In the genomic region with DNA sequence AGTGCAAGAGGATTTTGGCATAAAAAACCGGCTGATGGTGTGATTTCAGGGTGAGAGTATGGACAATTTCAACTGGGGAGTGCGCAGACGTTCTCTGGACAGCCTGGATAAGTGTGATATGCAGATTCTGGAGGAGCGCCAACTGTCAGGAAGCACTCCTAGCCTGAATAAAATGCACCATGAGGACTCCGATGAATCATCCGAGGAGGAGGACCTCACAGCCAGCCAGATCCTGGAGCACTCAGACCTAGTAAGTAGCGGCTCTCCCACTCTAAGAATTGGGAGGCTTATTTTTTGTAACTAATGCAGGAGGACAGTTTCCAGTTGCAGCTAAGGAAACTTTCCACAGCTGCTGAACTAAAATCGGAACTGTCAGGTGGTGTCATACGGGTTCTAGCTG, we compare ENCODE assay signal across 9 cellular contexts.
DNase-seq lines count a peak whose midpoint lies in the region; ATAC-seq and TF ChIP-seq lines count a peak whose summit lies in the region.
"Had no signal": no experiment of that assay in that cellular context is flagged by ENCODE, and none has a peak within 500 bp of the region (broad histone marks: within the 10 kb centered on the region; RNA-seq: fewer than 3 reads in every experiment).

No MANE protein-coding gene starts in this region.

- H3K9ac ChIP-seq in muscle layer of colon (ENCODE audit: low read length), result peak overlapping the region; percentile 19

- H3K9me3 ChIP-seq in muscle layer of colon (ENCODE audit: low read length), result no peaks in the 10 kb centered on the region

- H3K4me1 ChIP-seq in muscle layer of colon (ENCODE audit: insufficient read depth, low read length), result peaks cover 41% of the 10 kb centered on the region

- DNase-seq in AG08395 (ENCODE audit: low spot score) (peak; percentile 66), RWPE1 (ENCODE audit: low spot score) (peak; percentile 13), fibroblast of mammary gland (ENCODE audit: low read depth) (peak; percentile 94), NCI-H1417 (lab: John Stamatoyannopoulos, UW) (no peak), MV-4-11 (lab: John Stamatoyannopoulos, UW) (no peak)
- DNase-seq: CD4-positive, CD25-positive, alpha-beta regulatory T cell had no signal

- H3K27me3 ChIP-seq in muscle layer of colon (ENCODE audit: control insufficient read depth in 1 of 2, insufficient read depth in 2 of 2, low read length in 2 of 2), result no peaks in the 10 kb centered on the region

- POLR2A ChIA-PET in RWPE1 (lab: Yijun Ruan, JAX; ENCODE audit: low non-redundant PET), result no interaction called here

- TF ChIP-seq CTCF in RWPE1 (conservative IDR thresholded peaks at IDR 0.05; ENCODE audit: low read depth) (no peak), fibroblast of mammary gland (conservative IDR thresholded peaks at IDR 0.05; ENCODE audit: control insufficient read depth, insufficient read depth, low read depth, low read length) (no peak)

- no peak for ATAC-seq in GM21381 (IDR thresholded peaks at IDR 0.05; ENCODE audit: unreplicated experiment)
- ATAC-seq in GM21825 (IDR thresholded peaks at IDR 0.05; ENCODE audit: unreplicated experiment), result no peak

- H3K27ac ChIP-seq in RWPE1 (no peak overlapping the region), muscle layer of colon (ENCODE audit: low read depth, low read length) (peak overlapping the region; percentile 59)

- H3K36me3 ChIP-seq in muscle layer of colon (ENCODE audit: insufficient read depth, low read length), result peaks cover 39% of the 10 kb centered on the region

- CTCF ChIA-PET in RWPE1 (lab: Yijun Ruan, JAX), result no interaction called here

- H3K4me3 ChIP-seq in fibroblast of mammary gland (ENCODE audit: control insufficient read depth, low read depth, low read length), result no peak overlapping the region
- no peak overlapping the region for H3K4me3 ChIP-seq in muscle layer of colon (ENCODE audit: low read depth in 1 of 2, low read length in 2 of 2)

Comparison
In these comparisons a context has a peak if more than half of its experiments do, and no peak if none do; other contexts are left out.
1. DNase-seq: peak in AG08395 (single experiment), RWPE1 (single experiment) and fibroblast of mammary gland (single experiment); none in NCI-H1417 (0 of 3) and MV-4-11 (single experiment).